12 cellular contexts compared by ENCODE assay signal in genomic region chr9:121639619-121640018, GRCh38. TPM values are rescaled to one million over a fixed set of nuclear protein-coding genes. Genes with fewer than 3 reads are reported as not detected.
"Had no signal": no experiment of that assay in that cellular context is flagged by ENCODE, and none has a peak within 500 bp of the region (broad histone marks: within the 10 kb centered on the region; RNA-seq: fewer than 3 reads in every experiment).

No MANE protein-coding gene starts in this region.

- H3K4me3 ChIP-seq: breast epithelium, colonic mucosa, heart right ventricle, left lung, psoas muscle, thoracic aorta had no signal

- H3K9me3 ChIP-seq: breast epithelium, colonic mucosa, heart right ventricle, left lung, psoas muscle, thoracic aorta had no signal

- H3K36me3 ChIP-seq: breast epithelium, colonic mucosa, heart right ventricle, left lung, thoracic aorta had no signal

- H3K9ac ChIP-seq: parathyroid adenoma had no signal

- H3K27me3 ChIP-seq: breast epithelium, colonic mucosa, foreskin keratinocyte, heart right ventricle, left lung had no signal

- H2AFZ ChIP-seq: parathyroid adenoma had no signal

- ATAC-seq: foreskin keratinocyte had no signal

- H3K27ac ChIP-seq: foreskin keratinocyte, left lung, parathyroid adenoma, thoracic aorta had no signal

- H3K4me1 ChIP-seq: breast epithelium, parathyroid adenoma had no signal

- DNase-seq: activated CD4-positive, CD25-positive, alpha-beta regulatory T cell; foreskin keratinocyte; kidney glomerular epithelial cell; stimulated activated naive CD4-positive, alpha-beta T cell had no signal

RNA-seq across cellular contexts. Expression of gene DAB2IP, which starts 11.8 kb away (rescaled TPM):
- total RNA-seq: activated T-helper 2 cell treated with anti-CD3 and anti-CD28 coated beads, Interferon-gamma antibody, Interleukin-2, Interleukin-4, amounts not matched to agents 10 μg/mL and 5 μg/mL and 100 μg/mL, durations not matched to agents 14 hours and 24 hours and 36 hours had no signal
